ENCODE assay signal across 8 cellular contexts in the genomic region with DNA sequence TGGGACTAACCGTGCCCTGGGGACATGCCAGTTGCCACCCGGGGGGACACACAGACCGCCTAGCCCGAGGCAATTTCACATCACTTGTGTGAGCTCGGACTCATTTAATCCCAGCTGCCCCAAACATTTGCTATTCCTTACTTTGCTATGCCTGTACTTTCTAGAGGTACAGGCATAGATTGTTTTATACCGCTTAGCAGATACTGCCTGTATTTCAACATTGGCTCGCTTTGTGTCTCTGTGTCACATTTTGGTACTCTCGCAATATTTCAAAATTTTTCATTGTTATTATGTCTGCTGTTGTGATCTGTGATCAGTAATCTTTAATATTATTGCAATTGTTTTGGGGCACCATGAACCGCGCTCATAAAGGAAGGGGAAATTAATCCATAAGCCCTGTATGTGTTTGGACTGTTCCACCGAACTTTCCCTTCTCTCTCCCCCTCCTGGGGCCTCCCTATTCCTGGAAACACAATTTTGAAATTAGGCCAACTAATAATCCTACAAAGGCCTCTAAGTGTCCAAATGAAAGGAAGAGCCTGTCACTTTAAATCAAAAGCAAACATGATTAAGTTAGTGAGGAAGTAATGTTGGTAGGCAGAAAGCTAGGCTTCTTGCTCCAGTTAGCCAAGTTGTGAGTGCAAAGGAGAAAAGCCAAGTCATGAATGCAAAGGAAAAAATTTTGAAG. TPM values are rescaled to one million over a fixed set of nuclear protein-coding genes. Genes with fewer than 3 reads are reported as not detected.
DNase-seq lines count a peak whose midpoint lies in the region; ATAC-seq and TF ChIP-seq lines count a peak whose summit lies in the region.

No MANE protein-coding gene starts in this region.

- intact Hi-C loops in esophagus muscularis mucosa (cut with DNase I) = loop anchor here (2.0 to 10.0 kb wide), 3 partner anchors 25 to 279 kb away; partner anchors contain the start of gene GAR1

- no peak for TF ChIP-seq POLR2A in esophagus muscularis mucosa (IDR thresholded peaks at IDR 0.05; ENCODE audit: low read depth)

- no peak for TF ChIP-seq EP300 in esophagus muscularis mucosa (IDR thresholded peaks at IDR 0.05)

- peaks cover 22% of the 10 kb centered on the region for H3K79me2 ChIP-seq in osteoblast (ENCODE audit: insufficient read depth, low read length)

- peak; percentile 19 for DNase-seq in NCI-H510A treated with DMSO at 0.1 percent for 48 hours (lab: John Stamatoyannopoulos, UW)
- no peak for DNase-seq in NCI-H510A (lab: John Stamatoyannopoulos, UW)
- no peak for DNase-seq in SK-N-MC (ENCODE audit: low read depth, low spot score)
- no peak for DNase-seq in esophagus muscularis mucosa (ENCODE audit: extremely low spot score)
- DNase-seq in osteoblast (ENCODE audit: insufficient read length, low spot score, missing footprints) = peak; percentile 62
- no peak for DNase-seq in NCI-H774 (lab: John Stamatoyannopoulos, UW)

- H3K4me2 ChIP-seq in osteoblast (ENCODE audit: insufficient read depth, low read length) = peak overlapping the region; percentile 81

- H3K4me3 ChIP-seq in SK-N-MC (peak overlapping the region; percentile 91), esophagus muscularis mucosa (peak overlapping the region; percentile 61 to 86 (median 78)), osteoblast (ENCODE audit: insufficient read depth, low read length) (peak overlapping the region; percentile 88)

- TF ChIP-seq CTCF in esophagus muscularis mucosa (IDR thresholded peaks at IDR 0.05) (no peak), osteoblast (IDR thresholded peaks at IDR 0.05; ENCODE audit: extremely low read depth, low read depth, low read length) (no peak)

- no peaks in the 10 kb centered on the region for H3K9me3 ChIP-seq in SK-N-MC (ENCODE audit: low read depth, low read length)
- H3K9me3 ChIP-seq in esophagus muscularis mucosa = no peaks in the 10 kb centered on the region
- no peaks in the 10 kb centered on the region for H3K9me3 ChIP-seq in osteoblast (ENCODE audit: low read depth, low read length)

- no peaks in the 10 kb centered on the region; the same call in 1 of the 2 replicates for H3K36me3 ChIP-seq in SK-N-MC (ENCODE audit: insufficient read depth, low read length)
- peaks cover 0 to 13% (median 7%) of the 10 kb centered on the region in 4 donors for H3K36me3 ChIP-seq in esophagus muscularis mucosa
- no peaks in the 10 kb centered on the region for H3K36me3 ChIP-seq in osteoblast (ENCODE audit: insufficient read depth, low read length)

- H3K4me1 ChIP-seq in esophagus muscularis mucosa (peaks cover 11 to 28% (median 23%) of the 10 kb centered on the region in 4 donors), osteoblast (ENCODE audit: insufficient read depth, low read length) (peaks cover 6% of the 10 kb centered on the region)

- no peaks in the 10 kb centered on the region for H4K20me1 ChIP-seq in osteoblast (ENCODE audit: insufficient read depth, low read length)

- peak overlapping the region; percentile 59 for H2AFZ ChIP-seq in osteoblast (ENCODE audit: low read length)

- peak overlapping the region; percentile 88 for H3K9ac ChIP-seq in SK-N-MC (ENCODE audit: insufficient read length)

- H3K27me3 ChIP-seq in esophagus muscularis mucosa (no peaks in the 10 kb centered on the region), osteoblast (ENCODE audit: insufficient read depth, low read length) (no peaks in the 10 kb centered on the region)

- ATAC-seq in HG02885 (IDR thresholded peaks at IDR 0.05; ENCODE audit: poor library complexity, unreplicated experiment) (no peak), HG03571 (IDR thresholded peaks at IDR 0.05; ENCODE audit: unreplicated experiment) (no peak)

- H3K27ac ChIP-seq in SK-N-MC = peak overlapping the region; percentile 55; the same call in 1 of the 2 replicates
- peak overlapping the region; percentile 75 to 91 (median 86) for H3K27ac ChIP-seq in esophagus muscularis mucosa (replicated peaks in 1 of 4)
- no peak overlapping the region for H3K27ac ChIP-seq in osteoblast (ENCODE audit: low read depth, low read length)

- WGBS in esophagus muscularis mucosa = 28% methylated on average over 7 of the region's 11 CpGs

RNA-seq across cellular contexts. Expression of gene CASP6, which starts 0.6 kb away (rescaled TPM):
- total RNA-seq in esophagus muscularis mucosa (10 to 100 TPM; 16.3 to 26.8 (median 19.2) TPM), osteoblast (25.3 and 27.1 TPM in 2 replicates)

RNA-seq across cellular contexts. Expression of gene PLA2G12A, which starts 26.1 kb away (rescaled TPM):
- 10 to 100 TPM; 18.8 to 24.5 (median 23.4) TPM for total RNA-seq in esophagus muscularis mucosa
- total RNA-seq in osteoblast = 16.3 and 17.1 TPM in 2 replicates

Comparison
In these comparisons a context has a peak if more than half of its experiments do, and no peak if none do; other contexts are left out.
1. DNase-seq: peak in NCI-H510A treated with DMSO at 0.1 percent for 48 hours (single experiment) and osteoblast (single experiment); none in NCI-H510A (single experiment), SK-N-MC (single experiment), esophagus muscularis mucosa (single experiment) and NCI-H774 (single experiment).
2. Peak in every context shown above with its lines, with median percentiles within 50 percentile points of each other: H3K4me3 ChIP-seq.